ENCODE assay signal across 13 cellular contexts in the genomic region with DNA sequence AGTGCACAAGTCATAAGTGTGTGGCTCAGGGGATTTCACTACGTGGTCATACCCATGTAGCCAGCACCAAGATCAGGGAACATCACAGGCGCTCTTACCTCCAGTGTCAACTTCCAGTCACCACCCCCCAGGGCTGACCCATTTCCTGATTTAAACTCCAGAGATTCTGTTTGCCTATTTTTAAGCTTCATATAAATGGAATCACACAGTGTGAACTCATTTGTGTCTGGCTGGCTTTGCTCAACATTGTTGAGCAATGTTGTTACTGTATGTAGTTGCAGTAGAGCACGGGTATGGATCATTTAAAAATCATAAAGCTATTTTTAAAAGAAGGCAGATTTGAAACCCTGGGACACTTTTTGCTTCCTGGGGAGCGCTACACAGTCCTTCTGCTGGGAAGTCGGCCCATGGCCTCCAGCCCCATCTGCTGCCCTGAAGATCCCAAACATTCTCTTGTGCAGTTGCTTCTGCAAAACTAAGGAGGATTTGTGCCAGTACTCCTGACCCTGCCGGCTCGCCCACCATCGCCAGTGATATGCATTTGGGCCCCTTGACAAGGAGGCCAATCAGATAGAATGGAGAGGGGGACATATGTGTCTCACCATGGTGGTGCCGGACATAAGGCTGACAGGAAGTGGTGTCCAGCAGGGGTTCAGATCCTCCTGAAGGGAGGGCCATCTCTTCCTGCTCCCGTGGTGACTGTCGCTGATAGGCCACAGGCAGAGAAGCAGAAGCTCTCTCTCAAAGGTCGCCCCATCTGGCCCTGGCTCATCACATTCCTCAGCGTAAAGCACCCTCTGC. TPM values are rescaled to one million over a fixed set of nuclear protein-coding genes. Genes with fewer than 3 reads are reported as not detected.
DNase-seq lines count a peak whose midpoint lies in the region; TF ChIP-seq lines count a peak whose summit lies in the region.
"Had no signal": no experiment of that assay in that cellular context is flagged by ENCODE, and none has a peak within 500 bp of the region (broad histone marks: within the 10 kb centered on the region; RNA-seq: fewer than 3 reads in every experiment).

No MANE protein-coding gene starts in this region.

- H3K9ac ChIP-seq in Karpas-422 (ENCODE audit: low read length): no peak overlapping the region

- H3K27me3 ChIP-seq in esophagus muscularis mucosa: peaks cover 0 to 18% (median 0%) of the 10 kb centered on the region in 4 donors
- H3K27me3 ChIP-seq in MG63: no peaks in the 10 kb centered on the region
- no peaks in the 10 kb centered on the region for H3K27me3 ChIP-seq in Karpas-422 (ENCODE audit: low read length)

- H3K9me2 ChIP-seq in Karpas-422 (replicated peaks; ENCODE audit: insufficient read depth, low read length): no peaks in the 10 kb centered on the region

- H3K27me3 Mint-ChIP-seq in mesothelial cell of epicardium (ENCODE audit: low read depth): peaks cover 3% of the 10 kb centered on the region

- 69% methylated on average over 13 of the region's 13 CpGs for WGBS in esophagus muscularis mucosa

- H3K9me3 Mint-ChIP-seq in mesothelial cell of epicardium: peaks cover 7% of the 10 kb centered on the region
- H3K9me3 Mint-ChIP-seq: activated T-cell treated with anti-CD3 and anti-CD28 coated beads, Interleukin-2, amount 50 U/mL, for 72 hours; CD4-positive, alpha-beta T cell had no signal

- no peak overlapping the region for H2AFZ ChIP-seq in Karpas-422 (ENCODE audit: low read length)

- no peaks in the 10 kb centered on the region for H4K20me1 ChIP-seq in Karpas-422 (ENCODE audit: insufficient read depth, low read depth, low read length)

- TF ChIP-seq POLR2A in NB4 (IDR thresholded peaks at IDR 0.05; ENCODE audit: extremely low read depth, insufficient read length): peak; percentile 30
- TF ChIP-seq POLR2A in esophagus muscularis mucosa (IDR thresholded peaks at IDR 0.05; ENCODE audit: low read depth): no peak

- H3K4me3 ChIP-seq in NB4 (ENCODE audit: low read depth, low read length) (peak overlapping the region; percentile 0), esophagus muscularis mucosa (no peak overlapping the region), MG63 (no peak overlapping the region), Karpas-422 (ENCODE audit: low read length) (no peak overlapping the region)

- H3K36me3 Mint-ChIP-seq in mesothelial cell of epicardium: peaks cover 2% of the 10 kb centered on the region

- H3K9me3 ChIP-seq in esophagus muscularis mucosa: peaks cover 0 to 6% (median 2%) of the 10 kb centered on the region in 4 donors
- H3K9me3 ChIP-seq in MG63: no peaks in the 10 kb centered on the region
- H3K9me3 ChIP-seq in Karpas-422 (ENCODE audit: low read length): no peaks in the 10 kb centered on the region; the same call in 1 of the 2 replicates

- no peak overlapping the region for H3K4me2 ChIP-seq in Karpas-422 (ENCODE audit: low read depth, low read length, poor library complexity, severe bottlenecking)

- H3K4me1 ChIP-seq in esophagus muscularis mucosa (peaks cover 12 to 23% (median 15%) of the 10 kb centered on the region in 4 donors), Karpas-422 (ENCODE audit: low read length) (no peaks in the 10 kb centered on the region; the same call in 1 of the 2 replicates)

- peaks cover 58% of the 10 kb centered on the region for H3K4me1 Mint-ChIP-seq in mesothelial cell of epicardium
- H3K4me1 Mint-ChIP-seq: T-helper 17 cell had no signal

- no peak overlapping the region for H3K27ac ChIP-seq in esophagus muscularis mucosa (replicated peaks in 1 of 4)
- H3K27ac ChIP-seq in Karpas-422 (ENCODE audit: low read length): no peak overlapping the region

- H3K36me3 ChIP-seq in esophagus muscularis mucosa (no peaks in the 10 kb centered on the region), MG63 (no peaks in the 10 kb centered on the region), Karpas-422 (ENCODE audit: insufficient read depth, low read length) (no peaks in the 10 kb centered on the region)

- intact Hi-C loops in esophagus muscularis mucosa (cut with DNase I): no loop called here

- no peaks in the 10 kb centered on the region for H3K79me2 ChIP-seq in Karpas-422 (ENCODE audit: low read length)

- H3K4me3 Mint-ChIP-seq in mesothelial cell of epicardium: no peak overlapping the region
- H3K4me3 Mint-ChIP-seq: activated T-cell treated with anti-CD3 and anti-CD28 coated beads, Interleukin-2, amount 50 U/mL, for 72 hours; CD4-positive, alpha-beta T cell; naive thymus-derived CD8-positive, alpha-beta T cell; T-helper 17 cell had no signal

- TF ChIP-seq EP300 in esophagus muscularis mucosa (IDR thresholded peaks at IDR 0.05): no peak

- H3K27ac Mint-ChIP-seq in mesothelial cell of epicardium: peak overlapping the region; percentile 54
- H3K27ac Mint-ChIP-seq: activated T-cell treated with anti-CD3 and anti-CD28 coated beads, Interleukin-2, amount 50 U/mL, for 72 hours; CD4-positive, alpha-beta T cell; T-helper 17 cell had no signal

- TF ChIP-seq CTCF in NB4 (IDR thresholded peaks at IDR 0.05; ENCODE audit: low read depth, low read length) (no peak), esophagus muscularis mucosa (IDR thresholded peaks at IDR 0.05) (no peak), mesothelial cell of epicardium (IDR thresholded peaks at IDR 0.05; ENCODE audit: unreplicated experiment) (no peak)

- peak; percentile 62 for DNase-seq in CD1c-positive myeloid dendritic cell (ENCODE audit: extremely low spot score)
- peak; percentile 81 for DNase-seq in NB4 (ENCODE audit: low read depth)
- peak; percentile 88 for DNase-seq in esophagus muscularis mucosa (ENCODE audit: extremely low spot score)
- no peak for DNase-seq in mesothelial cell of epicardium (ENCODE audit: low spot score in 2 of 2, unreplicated experiment in 2 of 2)
- no peak for DNase-seq in MG63
- no peak for DNase-seq in kidney glomerular epithelial cell (lab: John Stamatoyannopoulos, UW)
- DNase-seq in Karpas-422: no peak
- no peak for DNase-seq in NCI-H187 treated with DMSO at 0.1 percent for 48 hours (lab: John Stamatoyannopoulos, UW)
- DNase-seq: activated T-cell treated with anti-CD3 and anti-CD28 coated beads, Interleukin-2, amount 50 U/mL, for 72 hours; CD4-positive, alpha-beta T cell; NCI-H748 treated with DMSO at 0.1 percent for 48 hours; T-helper 17 cell had no signal

RNA-seq across cellular contexts. Expression of a gene that starts 13.3 kb away (rescaled TPM):
- total RNA-seq in esophagus muscularis mucosa: under 1 TPM in 1 of 4 donors, not detected in 3; 0.26 TPM
- total RNA-seq in mesothelial cell of epicardium: not detected in 3 replicates
- total RNA-seq in MG63 (2014; rRNA removed; shearing (Covaris generic); ENCODE audit: low replicate concordance): not detected in 2 replicates
- total RNA-seq in Karpas-422 (2014; rRNA removed; shearing (Covaris generic); ENCODE audit: low replicate concordance): not detected in 2 replicates
- total RNA-seq: activated T-cell treated with anti-CD3 and anti-CD28 coated beads, Interleukin-2, amount 50 U/mL, for 72 hours; naive thymus-derived CD8-positive, alpha-beta T cell had no signal

RNA-seq across cellular contexts. Expression of a gene that starts 18.3 kb away (rescaled TPM):
- total RNA-seq in esophagus muscularis mucosa (not detected), mesothelial cell of epicardium (not detected in 3 replicates)
- not detected in 2 replicates for total RNA-seq in MG63 (2014; rRNA removed; shearing (Covaris generic); ENCODE audit: low replicate concordance)
- total RNA-seq in Karpas-422 (2014; rRNA removed; shearing (Covaris generic); ENCODE audit: low replicate concordance): not detected in 2 replicates
- total RNA-seq: activated T-cell treated with anti-CD3 and anti-CD28 coated beads, Interleukin-2, amount 50 U/mL, for 72 hours; naive thymus-derived CD8-positive, alpha-beta T cell had no signal

RNA-seq across cellular contexts. Expression of a gene that starts 34.8 kb away (rescaled TPM):
- total RNA-seq in esophagus muscularis mucosa (100 to 1,000 TPM; 144 to 152 (median 149) TPM), mesothelial cell of epicardium (261 to 276 TPM (median 265 TPM) in 3 replicates)
- 322 and 404 TPM in 2 replicates for total RNA-seq in MG63 (2014; rRNA removed; shearing (Covaris generic); ENCODE audit: low replicate concordance)
- total RNA-seq in Karpas-422 (2014; rRNA removed; shearing (Covaris generic); ENCODE audit: low replicate concordance): 160 and 245 TPM in 2 replicates

Comparison
In these comparisons a context has a peak if more than half of its experiments do, and no peak if none do; other contexts are left out.
1. DNase-seq: peak in CD1c-positive myeloid dendritic cell (single experiment), NB4 (single experiment) and esophagus muscularis mucosa (single experiment); none in mesothelial cell of epicardium (0 of 2), MG63 (single experiment), kidney glomerular epithelial cell (single experiment), Karpas-422 (single experiment) and NCI-H187 treated with DMSO at 0.1 percent for 48 hours (single experiment).